1 cellular context compared by ENCODE assay signal in genomic region chr11:1915795-1916131, GRCh38.
TF ChIP-seq lines count a peak whose summit lies in the region.

No MANE protein-coding gene starts in this region.

TF ChIP-seq in H1, 55 proteins besides CTCF, POLR2A, EP300 and RAD21:
- TF ChIP-seq BACH1 (IDR thresholded peaks at IDR 0.05; ENCODE audit: low read length), result no peak
- TF ChIP-seq TAF1 (IDR thresholded peaks at IDR 0.05; ENCODE audit: low read depth, low read length), result no peak
- no peak for TF ChIP-seq HDAC6 (IDR thresholded peaks at IDR 0.05; ENCODE audit: low read depth, low read length)
- no peak for TF ChIP-seq RNF2 (IDR thresholded peaks at IDR 0.05; ENCODE audit: borderline replicate concordance, low read depth, low read length, missing control alignments, poor library complexity, severe bottlenecking)
- TF ChIP-seq EGR1 (IDR thresholded peaks at IDR 0.05; ENCODE audit: borderline replicate concordance, low read depth, low read length), result no peak
- no peak for TF ChIP-seq TEAD4 (IDR thresholded peaks at IDR 0.05; ENCODE audit: low read depth, low read length)
- no peak for TF ChIP-seq KDM4A (IDR thresholded peaks at IDR 0.05; ENCODE audit: low read depth, low read length, severe bottlenecking)
- no peak for TF ChIP-seq TAF7 (optimal IDR thresholded peaks at IDR 0.05; ENCODE audit: borderline replicate concordance, low read depth, low read length)
- no peak for TF ChIP-seq SAP30 (IDR thresholded peaks at IDR 0.05; ENCODE audit: insufficient read depth, insufficient replicate concordance, low read length)
- TF ChIP-seq ATF2 (IDR thresholded peaks at IDR 0.05; ENCODE audit: low read length), result no peak
- no peak for TF ChIP-seq NANOG (IDR thresholded peaks at IDR 0.05; ENCODE audit: insufficient read depth, low read depth, low read length, poor library complexity, severe bottlenecking)
- no peak for TF ChIP-seq SP1 (IDR thresholded peaks at IDR 0.05; ENCODE audit: low read depth, low read length)
- no peak for TF ChIP-seq CREB1 (IDR thresholded peaks at IDR 0.05)
- TF ChIP-seq SIRT6 (IDR thresholded peaks at IDR 0.05; ENCODE audit: low read length), result no peak
- no peak for TF ChIP-seq PHF8 (conservative IDR thresholded peaks at IDR 0.05; ENCODE audit: low read depth, low read length)
- no peak for TF ChIP-seq CTBP2 (IDR thresholded peaks at IDR 0.05; ENCODE audit: borderline replicate concordance, insufficient read depth, insufficient read length, low read length)
- TF ChIP-seq SUZ12 (IDR thresholded peaks at IDR 0.05; ENCODE audit: low read length), result no peak
- TF ChIP-seq SIX5 (IDR thresholded peaks at IDR 0.05; ENCODE audit: low read depth, low read length), result no peak
- no peak for TF ChIP-seq USF2 (IDR thresholded peaks at IDR 0.05; ENCODE audit: low read length)
- no peak for TF ChIP-seq TCF12 (IDR thresholded peaks at IDR 0.05; ENCODE audit: low read depth, low read length)
